8 cellular contexts compared by ENCODE assay signal in genomic region chr1:245154429-245155185, GRCh38. TPM values are rescaled to one million over a fixed set of nuclear protein-coding genes. Genes with fewer than 3 reads are reported as not detected.
DNase-seq lines count a peak whose midpoint lies in the region; ATAC-seq, FAIRE-seq and TF ChIP-seq lines count a peak whose summit lies in the region.

Gene KIF26B (plus strand): TSS chr1:245154985. CDS start chr1:245155425, 440 bp downstream.

- H3K4me1 ChIP-seq in HEK293 (ENCODE audit: control insufficient read depth, insufficient read depth, low read length) (no peaks in the 10 kb centered on the region; the same call in 1 of the 2 replicates), small intestine (ENCODE audit: control insufficient read depth in 2 of 2, insufficient read depth in 1 of 2, low read depth in 1 of 2, low read length in 1 of 2) (peaks cover 2 to 14% of the 10 kb centered on the region in 2 donors)

- H3K27ac Mint-ChIP-seq in CD14-positive monocyte, result peak within 1 kb of the TSS in 1 of 7 donors; percentile 43
- H3K27ac Mint-ChIP-seq in MCF 10A (ENCODE audit: low read depth, unreplicated experiment), result no peak within 1 kb of the TSS

- H3K27me3 Mint-ChIP-seq in CD14-positive monocyte (ENCODE audit: low read depth in 3 of 3), result peaks cover 74 to 95% (median 79%) of the 10 kb centered on the region in 3 donors
- H3K27me3 Mint-ChIP-seq in MCF 10A (ENCODE audit: insufficient read depth, unreplicated experiment), result peaks cover 43% of the 10 kb centered on the region

- H3K9me3 Mint-ChIP-seq in CD14-positive monocyte (peaks cover 0 to 24% (median 9%) of the 10 kb centered on the region in 7 donors), MCF 10A (ENCODE audit: unreplicated experiment) (no peaks in the 10 kb centered on the region)

- H3K4me3 Mint-ChIP-seq in CD14-positive monocyte (peak within 1 kb of the TSS; percentile 78 to 92), MCF 10A (ENCODE audit: unreplicated experiment) (peak within 1 kb of the TSS; percentile 79)

- H3K36me3 Mint-ChIP-seq in CD14-positive monocyte (no peaks in the 10 kb centered on the region), MCF 10A (ENCODE audit: insufficient read depth, unreplicated experiment) (no peaks in the 10 kb centered on the region)

- 0 to 1% (median 0%) methylated on average over 50 to 81 of the region's 81 CpGs for WGBS in small intestine, 3 donors

- POLR2A ChIA-PET in HEK293 (lab: Yijun Ruan, JAX), result no interaction called here
- POLR2A ChIA-PET in RWPE1 (lab: Yijun Ruan, JAX; ENCODE audit: low non-redundant PET), result no interaction called here
- POLR2A ChIA-PET in MCF 10A (lab: Yijun Ruan, JAX), result interaction anchor here (0.8 to 2.2 kb wide), 7 partner anchors 13 to 851 kb away, joined by 3 to 12 read pairs (median 4); partner anchors contain the start of gene HNRNPU

- H3K9me3 ChIP-seq in HEK293 (ENCODE audit: control insufficient read depth, insufficient read depth, low read depth, low read length), result no peaks in the 10 kb centered on the region
- no peaks in the 10 kb centered on the region for H3K9me3 ChIP-seq in small intestine (ENCODE audit: control insufficient read depth, low read depth)

- no peaks in the 10 kb centered on the region for H3K36me3 ChIP-seq in HEK293 (ENCODE audit: control insufficient read depth in 2 of 2, insufficient read depth in 1 of 2, low read length in 2 of 2)
- H3K36me3 ChIP-seq in small intestine (ENCODE audit: control insufficient read depth in 2 of 2, insufficient read depth in 2 of 2, low read length in 2 of 2), result no peaks in the 10 kb centered on the region

- DNase-seq in CD14-positive monocyte (ENCODE audit: low spot score), result no peak
- peak; percentile 66 for DNase-seq in RWPE1 (ENCODE audit: low spot score)
- DNase-seq in MCF 10A (ENCODE audit: unreplicated experiment), result peak; percentile 66
- peak; percentile 40 for DNase-seq in iPS-NIHi7 (ENCODE audit: extremely low spot score)
- peak; percentile 30 for DNase-seq in small intestine

- intact Hi-C loops in CD14-positive monocyte (cut with micrococcal nuclease), result loop anchor here (2.0 to 10.0 kb wide), 2 partner anchors 850 to 1290 kb away; no protein-coding TSS in a partner anchor
- intact Hi-C loops in MCF 10A (cut with micrococcal nuclease), result loop anchor here (5.0 to 10.0 kb wide), 8 partner anchors 123 to 1600 kb away; no protein-coding TSS in a partner anchor

- peaks cover 2 to 8% of the 10 kb centered on the region in 2 donors for H3K27me3 ChIP-seq in small intestine (ENCODE audit: control insufficient read depth in 2 of 2, insufficient read depth in 2 of 2, low read length in 2 of 2)

- ATAC-seq in HG02588 (IDR thresholded peaks at IDR 0.05; ENCODE audit: unreplicated experiment) (no peak), HG03469 (IDR thresholded peaks at IDR 0.05; ENCODE audit: unreplicated experiment) (no peak)

- TSS peak; percentile 55 for BruUV-seq in MCF 10A (replicated peaks; lab: Mats Ljungman, UMichigan)

- H3K4me1 Mint-ChIP-seq in CD14-positive monocyte, result peaks cover 29% of the 10 kb centered on the region
- H3K4me1 Mint-ChIP-seq in MCF 10A (ENCODE audit: insufficient read depth, unreplicated experiment), result peaks cover 10% of the 10 kb centered on the region

- CTCF ChIA-PET in HEK293 (lab: Yijun Ruan, JAX), result no interaction called here
- CTCF ChIA-PET in RWPE1 (lab: Yijun Ruan, JAX), result interaction anchor here (0.6 to 1.9 kb wide), 8 partner anchors 9 to 1469 kb away, joined by 3 to 8 read pairs (median 5); no protein-coding TSS in a partner anchor
- CTCF ChIA-PET in MCF 10A (lab: Yijun Ruan, JAX), result interaction anchor here (0.6 to 10.0 kb wide), 41 partner anchors 8 to 1447 kb away, joined by 3 to 131 read pairs (median 6); no protein-coding TSS in a partner anchor

- H3K4me3 ChIP-seq in HEK293 (ENCODE audit: low read depth, low read length), result peak within 1 kb of the TSS; percentile 46
- H3K4me3 ChIP-seq in small intestine (ENCODE audit: low read depth in 1 of 2, low read length in 2 of 2), result peak within 1 kb of the TSS; percentile 12 to 63

- FAIRE-seq in small intestine (lab: Jason Lieb, UNC), result no peak

- TF ChIP-seq CTCF in CD14-positive monocyte (IDR thresholded peaks at IDR 0.05) (no peak), HEK293 (tag by site-specific recombination; IDR thresholded peaks at IDR 0.05) (no peak), RWPE1 (conservative IDR thresholded peaks at IDR 0.05; ENCODE audit: low read depth) (no peak), MCF 10A (IDR thresholded peaks at IDR 0.05; ENCODE audit: unreplicated experiment) (no peak)

- H3K27ac ChIP-seq in HEK293 (ENCODE audit: extremely low read depth, low read depth, low read length) (peak within 1 kb of the TSS; percentile 16; the same call in 1 of the 2 replicates), RWPE1 (no peak within 1 kb of the TSS), small intestine (ENCODE audit: low read depth in 1 of 2, low read length in 1 of 2) (no peak within 1 kb of the TSS)

TF ChIP-seq in HEK293, 187 proteins besides CTCF, POLR2A, EP300 and RAD21:
- TF ChIP-seq ZNF16 (tag by site-specific recombination; IDR thresholded peaks at IDR 0.05; ENCODE audit: low read depth), result no peak
- TF ChIP-seq, protein P1, sequence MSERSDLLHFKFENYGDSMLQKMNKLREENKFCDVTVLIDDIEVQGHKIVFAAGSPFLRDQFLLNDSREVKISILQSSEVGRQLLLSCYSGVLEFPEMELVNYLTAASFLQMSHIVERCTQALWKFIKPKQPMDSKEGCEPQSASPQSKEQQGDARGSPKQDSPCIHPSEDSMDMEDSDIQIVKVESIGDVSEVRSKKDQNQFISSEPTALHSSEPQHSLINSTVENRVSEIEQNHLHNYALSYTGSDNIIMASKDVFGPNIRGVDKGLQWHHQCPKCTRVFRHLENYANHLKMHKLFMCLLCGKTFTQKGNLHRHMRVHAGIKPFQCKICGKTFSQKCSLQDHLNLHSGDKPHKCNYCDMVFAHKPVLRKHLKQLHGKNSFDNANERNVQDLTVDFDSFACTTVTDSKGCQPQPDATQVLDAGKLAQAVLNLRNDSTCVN (tag by site-specific recombination; optimal IDR thresholded peaks at IDR 0.05), result peak; percentile 65
- TF ChIP-seq ZNF529 (tag by site-specific recombination; IDR thresholded peaks at IDR 0.05; ENCODE audit: insufficient replicate concordance), result no peak

RNA-seq across cellular contexts. Expression of gene KIF26B, which starts in this region (rescaled TPM):
- polyA plus RNA-seq in CD14-positive monocyte (under 1 TPM in 1 of 2 donors, not detected in 1; 0.01 TPM), small intestine (1 to 10 TPM in 1 of 3 donors, under 1 TPM in 1, not detected in 1; 0.27 to 1.3 TPM)
- 1.6 and 3.1 TPM in 2 replicates for total RNA-seq in MCF 10A (2022)
